ENCODE assay signal across 19 cellular contexts in the genomic region with DNA sequence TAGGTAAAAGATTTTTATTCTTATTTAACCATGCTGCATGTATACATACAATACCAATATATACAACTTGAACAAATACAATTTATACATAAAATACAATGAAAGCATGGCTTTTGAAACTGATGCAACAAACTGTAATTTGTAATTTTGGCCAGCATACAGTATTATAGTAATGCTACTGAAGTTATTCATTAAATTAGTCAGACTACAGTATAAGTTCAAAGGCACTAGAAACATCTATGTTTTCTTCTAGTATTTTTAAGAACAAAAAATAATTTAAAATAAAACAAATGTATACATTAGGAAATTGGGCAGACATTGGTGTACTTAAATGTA. TPM values are rescaled to one million over a fixed set of nuclear protein-coding genes. Genes with fewer than 3 reads are reported as not detected.
"Had no signal": no experiment of that assay in that cellular context is flagged by ENCODE, and none has a peak within 500 bp of the region (broad histone marks: within the 10 kb centered on the region; RNA-seq: fewer than 3 reads in every experiment).

No MANE protein-coding gene starts in this region.

- H3K27me3 ChIP-seq: tibial artery had no signal

- H3K4me3 Mint-ChIP-seq: activated naive CD4-positive, alpha-beta T cell treated with anti-CD3 and anti-CD28 coated beads, Interleukin-2, amount 50 U/mL, for 24 hours; nephron; stimulated activated naive B cell treated with anti-CD40 and anti-IgM and Interleukin-4, amounts not matched to agents 10 μg/mL and 1 μg/mL and 100 μg/mL, for 72 hours had no signal

- H3K27ac Mint-ChIP-seq: nephron; stimulated activated naive B cell treated with anti-CD40 and anti-IgM and Interleukin-4, amounts not matched to agents 10 μg/mL and 1 μg/mL and 100 μg/mL, for 72 hours had no signal

- H3K27me3 Mint-ChIP-seq: activated naive CD4-positive, alpha-beta T cell treated with anti-CD3 and anti-CD28 coated beads, Interleukin-2, amount 50 U/mL, for 24 hours had no signal

- H3K27ac ChIP-seq: lower lobe of right lung, tibial artery had no signal

- H3K4me1 Mint-ChIP-seq: nephron had no signal

- DNase-seq: activated CD4-positive, alpha-beta T cell treated with anti-CD3 and anti-CD28 coated beads, Interleukin-2, amount 50 U/mL, for 4 hours; activated effector memory CD4-positive, alpha-beta T cell treated with anti-CD3 and anti-CD28 coated beads, Interleukin-2, amount 50 U/mL, for 16 hours; activated T-cell treated with anti-CD3 and anti-CD28 coated beads, Interleukin-2, amount 50 U/mL, for 48 hours; amniotic stem cell; hypothalamus; islet precursor cell; lower lobe of right lung; nucleus accumbens; stimulated activated naive B cell treated with anti-CD40 and anti-IgM and Interleukin-4, amounts not matched to agents 10 μg/mL and 1 μg/mL and 100 μg/mL, for 72 hours; SW 1271; tibial artery had no signal

- H3K9me3 ChIP-seq: lower lobe of right lung, tibial artery had no signal

- H3K36me3 ChIP-seq: lower lobe of right lung had no signal

- ATAC-seq: lower lobe of right lung; stimulated activated naive B cell treated with anti-CD40 and anti-IgM and Interleukin-4, amounts not matched to agents 10 μg/mL and 1 μg/mL and 100 μg/mL, for 72 hours had no signal

- FAIRE-seq: frontal cortex, TTC549, urothelium cell line had no signal

- H3K4me3 ChIP-seq: lower lobe of right lung, tibial artery had no signal

- H3K4me1 ChIP-seq: lower lobe of right lung, tibial artery had no signal

- H3K9me3 Mint-ChIP-seq: activated naive CD4-positive, alpha-beta T cell treated with anti-CD3 and anti-CD28 coated beads, Interleukin-2, amount 50 U/mL, for 24 hours; nephron; stimulated activated naive B cell treated with anti-CD40 and anti-IgM and Interleukin-4, amounts not matched to agents 10 μg/mL and 1 μg/mL and 100 μg/mL, for 72 hours had no signal

RNA-seq across cellular contexts. Expression of a gene that starts 18.8 kb away (rescaled TPM):
- total RNA-seq: dermis microvascular lymphatic vessel endothelial cell, frontal cortex, lower lobe of right lung, renal cortical epithelial cell, subcutaneous adipose tissue had no signal

RNA-seq across cellular contexts. Expression of a gene that starts 34.6 kb away (rescaled TPM):
- total RNA-seq: dermis microvascular lymphatic vessel endothelial cell, frontal cortex, lower lobe of right lung, renal cortical epithelial cell had no signal

RNA-seq across cellular contexts. Expression of a gene that starts 54.6 kb away (rescaled TPM):
- total RNA-seq: subcutaneous adipose tissue had no signal
